In genomic region chr1:93180723-93181613, GRCh38 we compare ENCODE assay signal across 8 cellular contexts. TPM values are rescaled to one million over a fixed set of nuclear protein-coding genes. Genes with fewer than 3 reads are reported as not detected.
A peak's percentile ranks its signal among the peaks of the same experiment; 100 is the strongest.
DNase-seq lines count a peak whose midpoint lies in the region; ATAC-seq, FAIRE-seq and TF ChIP-seq lines count a peak whose summit lies in the region.

A gene with protein sequence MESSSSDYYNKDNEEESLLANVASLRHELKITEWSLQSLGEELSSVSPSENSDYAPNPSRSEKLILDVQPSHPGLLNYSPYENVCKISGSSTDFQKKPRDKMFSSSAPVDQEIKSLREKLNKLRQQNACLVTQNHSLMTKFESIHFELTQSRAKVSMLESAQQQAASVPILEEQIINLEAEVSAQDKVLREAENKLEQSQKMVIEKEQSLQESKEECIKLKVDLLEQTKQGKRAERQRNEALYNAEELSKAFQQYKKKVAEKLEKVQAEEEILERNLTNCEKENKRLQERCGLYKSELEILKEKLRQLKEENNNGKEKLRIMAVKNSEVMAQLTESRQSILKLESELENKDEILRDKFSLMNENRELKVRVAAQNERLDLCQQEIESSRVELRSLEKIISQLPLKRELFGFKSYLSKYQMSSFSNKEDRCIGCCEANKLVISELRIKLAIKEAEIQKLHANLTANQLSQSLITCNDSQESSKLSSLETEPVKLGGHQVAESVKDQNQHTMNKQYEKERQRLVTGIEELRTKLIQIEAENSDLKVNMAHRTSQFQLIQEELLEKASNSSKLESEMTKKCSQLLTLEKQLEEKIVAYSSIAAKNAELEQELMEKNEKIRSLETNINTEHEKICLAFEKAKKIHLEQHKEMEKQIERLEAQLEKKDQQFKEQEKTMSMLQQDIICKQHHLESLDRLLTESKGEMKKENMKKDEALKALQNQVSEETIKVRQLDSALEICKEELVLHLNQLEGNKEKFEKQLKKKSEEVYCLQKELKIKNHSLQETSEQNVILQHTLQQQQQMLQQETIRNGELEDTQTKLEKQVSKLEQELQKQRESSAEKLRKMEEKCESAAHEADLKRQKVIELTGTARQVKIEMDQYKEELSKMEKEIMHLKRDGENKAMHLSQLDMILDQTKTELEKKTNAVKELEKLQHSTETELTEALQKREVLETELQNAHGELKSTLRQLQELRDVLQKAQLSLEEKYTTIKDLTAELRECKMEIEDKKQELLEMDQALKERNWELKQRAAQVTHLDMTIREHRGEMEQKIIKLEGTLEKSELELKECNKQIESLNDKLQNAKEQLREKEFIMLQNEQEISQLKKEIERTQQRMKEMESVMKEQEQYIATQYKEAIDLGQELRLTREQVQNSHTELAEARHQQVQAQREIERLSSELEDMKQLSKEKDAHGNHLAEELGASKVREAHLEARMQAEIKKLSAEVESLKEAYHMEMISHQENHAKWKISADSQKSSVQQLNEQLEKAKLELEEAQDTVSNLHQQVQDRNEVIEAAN (N-terminal part only) (plus strand): TSS chr1:93180724. CDS start chr1:93183362, 2,638 bp downstream.

- H3K27me3 ChIP-seq in AG04450 (ENCODE audit: control insufficient read depth, insufficient read depth, low read length) (no peaks in the 10 kb centered on the region), SJSA1 (replicated peaks) (no peaks in the 10 kb centered on the region), liver (ENCODE audit: control insufficient read depth in 4 of 4, insufficient read depth in 4 of 4, low read length in 3 of 4) (no peaks in the 10 kb centered on the region)

- in situ Hi-C loops in astrocyte of the spinal cord (cut with HindIII; ENCODE audit: low sequenced_read_pairs) = no loop called here

- TF ChIP-seq CTCF in AG04450 (IDR thresholded peaks at IDR 0.05; ENCODE audit: low read depth, low read length) (no peak), astrocyte of the spinal cord (IDR thresholded peaks at IDR 0.05; ENCODE audit: low read depth, low read length) (no peak), liver (IDR thresholded peaks at IDR 0.05; ENCODE audit: low read depth, low read length, missing input control) (no peak)

- FAIRE-seq in GM12891 (lab: Jason Lieb, UNC) = no peak

- H3K9me3 ChIP-seq in AG04450 (ENCODE audit: control insufficient read depth, insufficient read depth, low read length) (no peaks in the 10 kb centered on the region; the same call in 1 of the 2 replicates), SJSA1 (replicated peaks) (no peaks in the 10 kb centered on the region), liver (ENCODE audit: control insufficient read depth in 4 of 4, low read length in 3 of 4) (no peaks in the 10 kb centered on the region)

- H3K4me1 ChIP-seq in SJSA1 (replicated peaks) (peaks cover 18% of the 10 kb centered on the region), liver (ENCODE audit: control insufficient read depth in 4 of 4, insufficient read depth in 4 of 4, low read length in 3 of 4) (peaks cover 0 to 24% (median 16%) of the 10 kb centered on the region in 4 donors)

- H3K36me3 ChIP-seq in SJSA1 (peaks cover 11% of the 10 kb centered on the region), liver (ENCODE audit: control insufficient read depth in 4 of 4, insufficient read depth in 3 of 4, low read depth in 1 of 4, low read length in 3 of 4) (peaks cover 0 to 5% (median 0%) of the 10 kb centered on the region in 4 donors)

- peak within 1 kb of the TSS; percentile 99 for H3K9ac ChIP-seq in liver (ENCODE audit: low read depth in 1 of 2, low read length in 2 of 2)

- CTCF ChIA-PET in AG04450 (lab: Charles Lee) = interaction anchor here (0.6 kb wide), 1 partner anchor 158 kb away, joined by 4 read pairs; no protein-coding TSS in a partner anchor

- TF ChIP-seq POLR2A in GM12891 (IDR thresholded peaks at IDR 0.05; ENCODE audit: low read depth, low read length) = no peak

- ATAC-seq in HG03097 (IDR thresholded peaks at IDR 0.05; ENCODE audit: low FRiP score, unreplicated experiment) = peak; percentile 3
- no peak for ATAC-seq in GM18861 (IDR thresholded peaks at IDR 0.05; ENCODE audit: unreplicated experiment)

- DNase-seq in AG04450 (ENCODE audit: low read depth, low spot score) = no peak
- DNase-seq in GM12891 (ENCODE audit: insufficient read length, low spot score) = peak; percentile 17
- DNase-seq in SJSA1 (ENCODE audit: low read depth in 1 of 2, low spot score in 2 of 2) = peak in 1 of 2 experiments; percentile 61
- no peak for DNase-seq in astrocyte of the spinal cord (ENCODE audit: low read depth, low spot score)
- DNase-seq in stimulated activated CD8-positive, alpha-beta memory T cell treated with anti-CD3 and anti-CD28 coated beads, Interleukin-7, amount 100 ng/mL, for 4 hours (ENCODE audit: low read depth in 2 of 2) = peak; percentile 33 to 42

- POLR2A ChIA-PET in AG04450 (lab: Yijun Ruan, JAX) = no interaction called here

- H3K27ac ChIP-seq in AG04450 (ENCODE audit: low read depth, low read length) (peak within 1 kb of the TSS; percentile 100), SJSA1 (peak within 1 kb of the TSS; percentile 95), liver (ENCODE audit: low read depth in 1 of 2, low read length in 2 of 2) (peak within 1 kb of the TSS; percentile 99 to 100)

- TF ChIP-seq RAD21 in liver (IDR thresholded peaks at IDR 0.05) = no peak

- WGBS in liver = 5% methylated on average over 43 of the region's 43 CpGs

- peak within 1 kb of the TSS; percentile 98 for H3K4me3 ChIP-seq in AG04450 (ENCODE audit: low read depth, low read length)
- H3K4me3 ChIP-seq in SJSA1 = peak within 1 kb of the TSS; percentile 70
- H3K4me3 ChIP-seq in astrocyte of the spinal cord (ENCODE audit: low read depth, low read length) = peak within 1 kb of the TSS; percentile 100
- H3K4me3 ChIP-seq in liver (ENCODE audit: low read depth in 1 of 3, low read length in 3 of 3) = peak within 1 kb of the TSS; percentile 94 to 99 (median 95)

TF ChIP-seq in GM12891, 5 proteins besides CTCF, POLR2A, EP300 and RAD21:
- TF ChIP-seq SPI1 (IDR thresholded peaks at IDR 0.05; ENCODE audit: low read depth, low read length) = peak; percentile 39; the same call in 1 of the 2 replicates
- no peak for TF ChIP-seq TAF1 (IDR thresholded peaks at IDR 0.05; ENCODE audit: low read depth, low read length)

TF ChIP-seq in liver, 16 proteins besides CTCF, POLR2A, EP300 and RAD21 (continues in another document):
- TF ChIP-seq GABPA (IDR thresholded peaks at IDR 0.05 in 1 of 2, conservative IDR thresholded peaks at IDR 0.05 in 1 of 2) (no peak), RXRA (IDR thresholded peaks at IDR 0.05) (no peak), FOXA2 (IDR thresholded peaks at IDR 0.05) (no peak), ATF3 (IDR thresholded peaks at IDR 0.05) (no peak), SP1 (IDR thresholded peaks at IDR 0.05) (no peak), EGR1 (IDR thresholded peaks at IDR 0.05; ENCODE audit: low read depth in 2 of 2) (no peak), NR2F2 (IDR thresholded peaks at IDR 0.05) (no peak), JUND (IDR thresholded peaks at IDR 0.05) (no peak), YY1 (IDR thresholded peaks at IDR 0.05) (no peak), HNF4G (IDR thresholded peaks at IDR 0.05) (no peak)
- TF ChIP-seq, protein P1, sequence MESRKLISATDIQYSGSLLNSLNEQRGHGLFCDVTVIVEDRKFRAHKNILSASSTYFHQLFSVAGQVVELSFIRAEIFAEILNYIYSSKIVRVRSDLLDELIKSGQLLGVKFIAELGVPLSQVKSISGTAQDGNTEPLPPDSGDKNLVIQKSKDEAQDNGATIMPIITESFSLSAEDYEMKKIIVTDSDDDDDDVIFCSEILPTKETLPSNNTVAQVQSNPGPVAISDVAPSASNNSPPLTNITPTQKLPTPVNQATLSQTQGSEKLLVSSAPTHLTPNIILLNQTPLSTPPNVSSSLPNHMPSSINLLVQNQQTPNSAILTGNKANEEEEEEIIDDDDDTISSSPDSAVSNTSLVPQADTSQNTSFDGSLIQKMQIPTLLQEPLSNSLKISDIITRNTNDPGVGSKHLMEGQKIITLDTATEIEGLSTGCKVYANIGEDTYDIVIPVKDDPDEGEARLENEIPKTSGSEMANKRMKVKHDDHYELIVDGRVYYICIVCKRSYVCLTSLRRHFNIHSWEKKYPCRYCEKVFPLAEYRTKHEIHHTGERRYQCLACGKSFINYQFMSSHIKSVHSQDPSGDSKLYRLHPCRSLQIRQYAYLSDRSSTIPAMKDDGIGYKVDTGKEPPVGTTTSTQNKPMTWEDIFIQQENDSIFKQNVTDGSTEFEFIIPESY (IDR thresholded peaks at IDR 0.05) = no peak
- TF ChIP-seq, protein P2, sequence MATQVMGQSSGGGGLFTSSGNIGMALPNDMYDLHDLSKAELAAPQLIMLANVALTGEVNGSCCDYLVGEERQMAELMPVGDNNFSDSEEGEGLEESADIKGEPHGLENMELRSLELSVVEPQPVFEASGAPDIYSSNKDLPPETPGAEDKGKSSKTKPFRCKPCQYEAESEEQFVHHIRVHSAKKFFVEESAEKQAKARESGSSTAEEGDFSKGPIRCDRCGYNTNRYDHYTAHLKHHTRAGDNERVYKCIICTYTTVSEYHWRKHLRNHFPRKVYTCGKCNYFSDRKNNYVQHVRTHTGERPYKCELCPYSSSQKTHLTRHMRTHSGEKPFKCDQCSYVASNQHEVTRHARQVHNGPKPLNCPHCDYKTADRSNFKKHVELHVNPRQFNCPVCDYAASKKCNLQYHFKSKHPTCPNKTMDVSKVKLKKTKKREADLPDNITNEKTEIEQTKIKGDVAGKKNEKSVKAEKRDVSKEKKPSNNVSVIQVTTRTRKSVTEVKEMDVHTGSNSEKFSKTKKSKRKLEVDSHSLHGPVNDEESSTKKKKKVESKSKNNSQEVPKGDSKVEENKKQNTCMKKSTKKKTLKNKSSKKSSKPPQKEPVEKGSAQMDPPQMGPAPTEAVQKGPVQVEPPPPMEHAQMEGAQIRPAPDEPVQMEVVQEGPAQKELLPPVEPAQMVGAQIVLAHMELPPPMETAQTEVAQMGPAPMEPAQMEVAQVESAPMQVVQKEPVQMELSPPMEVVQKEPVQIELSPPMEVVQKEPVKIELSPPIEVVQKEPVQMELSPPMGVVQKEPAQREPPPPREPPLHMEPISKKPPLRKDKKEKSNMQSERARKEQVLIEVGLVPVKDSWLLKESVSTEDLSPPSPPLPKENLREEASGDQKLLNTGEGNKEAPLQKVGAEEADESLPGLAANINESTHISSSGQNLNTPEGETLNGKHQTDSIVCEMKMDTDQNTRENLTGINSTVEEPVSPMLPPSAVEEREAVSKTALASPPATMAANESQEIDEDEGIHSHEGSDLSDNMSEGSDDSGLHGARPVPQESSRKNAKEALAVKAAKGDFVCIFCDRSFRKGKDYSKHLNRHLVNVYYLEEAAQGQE (IDR thresholded peaks at IDR 0.05) = no peak

RNA-seq across cellular contexts. Expression of the gene that starts here (rescaled TPM):
- polyA plus RNA-seq in AG04450 (2011; rRNA removed) (3.0 and 4.3 TPM in 2 replicates), liver (1 to 10 TPM; 2.7 to 6.1 TPM)
- polyA minus RNA-seq in AG04450 (2011; rRNA and poly(A)+ RNA removed) = 3.4 and 5.7 TPM in 2 replicates
- polyA plus RNA-seq in GM12891 (2012; ENCODE audit: low read depth, missing spikeins) = 14.0 TPM
- 30.4 and 47.0 TPM in 2 replicates for total RNA-seq in SJSA1 (2014; rRNA removed; shearing (Covaris generic))
- total RNA-seq in liver = 1 to 10 TPM; 8.3 to 8.5 TPM

Comparison
In these comparisons a context has a peak if more than half of its experiments do, and no peak if none do; other contexts are left out.
1. DNase-seq: peak in GM12891 (single experiment) and stimulated activated CD8-positive, alpha-beta memory T cell treated with anti-CD3 and anti-CD28 coated beads, Interleukin-7, amount 100 ng/mL, for 4 hours (2 of 2); none in AG04450 (single experiment) and astrocyte of the spinal cord (single experiment).
2. Peak in every context shown above with its lines, with median percentiles within 50 percentile points of each other: H3K27ac ChIP-seq and H3K4me3 ChIP-seq.